Comparison of ENCODE assay signal across 18 cellular contexts in the genomic region with DNA sequence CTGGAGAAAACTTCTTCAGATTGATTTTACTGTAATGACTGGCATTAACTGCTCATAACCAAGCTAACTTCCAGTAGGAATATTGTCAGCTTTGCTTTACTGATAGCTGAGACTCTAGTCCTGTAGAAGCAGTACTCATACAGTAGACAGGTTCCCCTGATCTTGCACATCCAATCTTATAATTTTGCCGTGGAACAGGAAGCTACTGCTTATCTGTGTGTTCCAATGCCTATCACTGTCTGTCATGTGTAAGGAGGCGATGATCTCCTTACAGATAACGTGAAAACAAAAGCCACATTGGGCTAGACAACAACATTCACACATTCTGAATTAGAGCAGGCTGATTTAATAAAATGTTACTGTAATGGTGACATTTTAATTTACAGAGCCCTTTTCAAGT. TPM values are rescaled to one million over a fixed set of nuclear protein-coding genes. Genes with fewer than 3 reads are reported as not detected.
A peak's percentile ranks its signal among the peaks of the same experiment; 100 is the strongest.
DNase-seq lines count a peak whose midpoint lies in the region; ATAC-seq and TF ChIP-seq lines count a peak whose summit lies in the region.
"Had no signal": no experiment of that assay in that cellular context is flagged by ENCODE, and none has a peak within 500 bp of the region (broad histone marks: within the 10 kb centered on the region; RNA-seq: fewer than 3 reads in every experiment).

No MANE protein-coding gene starts in this region.

- WGBS in right lobe of liver (ENCODE audit: insufficient coverage, low coverage, low lambda C conversion rate, missing lambda C conversion rate) = 70% methylated on average over 3 of the region's 3 CpGs

- peaks cover 98% of the 10 kb centered on the region for H3K79me2 ChIP-seq in Karpas-422 (ENCODE audit: low read length)
- peaks cover 95% of the 10 kb centered on the region for H3K79me2 ChIP-seq in SU-DHL-6 (ENCODE audit: insufficient read depth, low read length)

- H3F3A ChIP-seq in SU-DHL-6 (ENCODE audit: insufficient read depth) = peaks cover 6% of the 10 kb centered on the region; the same call in 1 of the 2 replicates

- H3K4me2 ChIP-seq in Karpas-422 (ENCODE audit: low read depth, low read length, poor library complexity, severe bottlenecking) (peak overlapping the region; percentile 65), SU-DHL-6 (ENCODE audit: low read depth, low read length, poor library complexity, severe bottlenecking) (peak overlapping the region; percentile 57)

- no peak for ATAC-seq in GM21529 (IDR thresholded peaks at IDR 0.05; ENCODE audit: unreplicated experiment)
- no peak for ATAC-seq in right lobe of liver

- H4K20me1 ChIP-seq in Karpas-422 (ENCODE audit: insufficient read depth, low read depth, low read length) (peaks cover 15% of the 10 kb centered on the region; the same call in 1 of the 2 replicates), SU-DHL-6 (ENCODE audit: low read depth, low read length) (no peaks in the 10 kb centered on the region)

- H3K9me2 ChIP-seq in Karpas-422 (replicated peaks; ENCODE audit: insufficient read depth, low read length) (no peaks in the 10 kb centered on the region), SU-DHL-6 (replicated peaks; ENCODE audit: insufficient read depth, low read length) (no peaks in the 10 kb centered on the region)

- H3K36me3 ChIP-seq in Karpas-422 (ENCODE audit: insufficient read depth, low read length) = peaks cover 29% of the 10 kb centered on the region
- no peaks in the 10 kb centered on the region for H3K36me3 ChIP-seq in SU-DHL-6 (ENCODE audit: low read length)
- no peaks in the 10 kb centered on the region for H3K36me3 ChIP-seq in right lobe of liver

- intact Hi-C loops in right lobe of liver (cut with DNase I) = no loop called here

- H3K4me3 ChIP-seq in Karpas-422 (ENCODE audit: low read length) = peak overlapping the region; percentile 49
- H3K4me3 ChIP-seq in SU-DHL-6 (ENCODE audit: insufficient read depth, low read length, poor library complexity, severe bottlenecking) = no peak overlapping the region
- no peak overlapping the region for H3K4me3 ChIP-seq in coronary artery
- H3K4me3 ChIP-seq in right lobe of liver = no peak overlapping the region

- H3K9ac ChIP-seq in Karpas-422 (ENCODE audit: low read length) (peak overlapping the region; percentile 49), SU-DHL-6 (ENCODE audit: low read length) (peak overlapping the region; percentile 33; the same call in 1 of the 2 replicates)

- H3K27ac ChIP-seq in Karpas-422 (ENCODE audit: low read length) (peak overlapping the region; percentile 92), SU-DHL-6 (ENCODE audit: low read depth, low read length) (peak overlapping the region; percentile 70), coronary artery (no peak overlapping the region), right lobe of liver (no peak overlapping the region)
- H3K27ac ChIP-seq: RWPE1 had no signal

- peak; percentile 26 for DNase-seq in GF-D8 (lab: John Stamatoyannopoulos, UW)
- DNase-seq in Karpas-422 = peak; percentile 57
- DNase-seq in erythroblast (lab: John Stamatoyannopoulos, UW) = peak; percentile 29 to 79
- no peak for DNase-seq in NCI-H2171 (lab: John Stamatoyannopoulos, UW)
- no peak for DNase-seq in coronary artery (ENCODE audit: low spot score)
- no peak for DNase-seq in right lobe of liver
- DNase-seq: CD4-positive, alpha-beta T cell; DND-41; H7; NCI-H1092 treated with DMSO at 0.1 percent for 48 hours; NCI-H1436 treated with DMSO at 0.1 percent for 48 hours; NCI-H1930; NCI-H524 treated with DMSO at 0.1 percent for 48 hours; SHP77 treated with DMSO at 0.1 percent for 48 hours had no signal

- H3K4me1 ChIP-seq in Karpas-422 (ENCODE audit: low read length) (peaks cover 95% of the 10 kb centered on the region), right lobe of liver (no peaks in the 10 kb centered on the region)

- H2AFZ ChIP-seq in Karpas-422 (ENCODE audit: low read length) (no peak overlapping the region), SU-DHL-6 (ENCODE audit: low read depth, low read length, severe bottlenecking) (no peak overlapping the region)

- TF ChIP-seq CTCF in SU-DHL-6 (IDR thresholded peaks at IDR 0.05; ENCODE audit: insufficient read depth, low read length, poor library complexity, severe bottlenecking) (no peak), coronary artery (IDR thresholded peaks at IDR 0.05) (no peak), right lobe of liver (IDR thresholded peaks at IDR 0.05) (no peak)

- H3K9me3 ChIP-seq in Karpas-422 (ENCODE audit: low read length) (no peaks in the 10 kb centered on the region), SU-DHL-6 (ENCODE audit: insufficient read depth, low read length) (no peaks in the 10 kb centered on the region), right lobe of liver (no peaks in the 10 kb centered on the region)
- H3K9me3 ChIP-seq: BE2C had no signal

- H3K27me3 ChIP-seq in Karpas-422 (ENCODE audit: low read length) (no peaks in the 10 kb centered on the region), SU-DHL-6 (ENCODE audit: low read length) (no peaks in the 10 kb centered on the region), right lobe of liver (no peaks in the 10 kb centered on the region)
- H3K27me3 ChIP-seq: BE2C had no signal

- TF ChIP-seq POLR2A in erythroblast (IDR thresholded peaks at IDR 0.05; ENCODE audit: low read length) (no peak), right lobe of liver (IDR thresholded peaks at IDR 0.05) (no peak)

RNA-seq across cellular contexts. Expression of a gene that starts 13.2 kb away (rescaled TPM):
- total RNA-seq in Karpas-422 (2014; rRNA removed; shearing (Covaris generic); ENCODE audit: low replicate concordance) = 156 and 355 TPM in 2 replicates
- 100 to 1,000 TPM in 2 of 6 experiments, 10 to 100 TPM in 4; 68.3 to 107 (median 93.2) TPM for total RNA-seq in right lobe of liver

Comparison
In these comparisons a context has a peak if more than half of its experiments do, and no peak if none do; other contexts are left out.
1. DNase-seq: peak in GF-D8 (single experiment), Karpas-422 (single experiment) and erythroblast (2 of 2); none in NCI-H2171 (single experiment), coronary artery (single experiment) and right lobe of liver (0 of 3).
2. H3K27ac ChIP-seq: peak in Karpas-422 (single experiment) and SU-DHL-6 (single experiment); none in coronary artery (0 of 2) and right lobe of liver (0 of 3).